In genomic region chr21:34615487-34615814, GRCh38 we compare ENCODE assay signal across 1 cellular context.
TF ChIP-seq lines count a peak whose summit lies in the region.

No MANE protein-coding gene starts in this region.

TF ChIP-seq in HepG2, 621 proteins besides CTCF, POLR2A, EP300 and RAD21 (continued from another document):
- TF ChIP-seq ZNF800 (CRISPR knock-in tag; IDR thresholded peaks at IDR 0.05): peak; percentile 10; the same call in 1 of the 2 replicates
- TF ChIP-seq TFDP2 (CRISPR knock-in tag; IDR thresholded peaks at IDR 0.05): 0 out of 2 replicates have a peak, but pooled peaks have one; percentile 8
- 0 out of 2 replicates have a peak, but pooled peaks have one; percentile 7 for TF ChIP-seq KLF15 (CRISPR knock-in tag; IDR thresholded peaks at IDR 0.05; ENCODE audit: borderline replicate concordance)
- peak; percentile 15 for TF ChIP-seq ASH2L (IDR thresholded peaks at IDR 0.05; ENCODE audit: insufficient read length, low read depth, low read length)
- TF ChIP-seq USF2 (IDR thresholded peaks at IDR 0.05; ENCODE audit: low read depth, low read length): no peak
- peak; percentile 77; the same call in 1 of the 2 replicates for TF ChIP-seq USF2 (CRISPR knock-in tag; IDR thresholded peaks at IDR 0.05; ENCODE audit: borderline replicate concordance)
- 0 out of 2 replicates have a peak, but pooled peaks have one; percentile 6 for TF ChIP-seq GMEB2 (CRISPR knock-in tag; IDR thresholded peaks at IDR 0.05; ENCODE audit: low read depth)
- peak; percentile 99 for TF ChIP-seq GZF1 (CRISPR knock-in tag; IDR thresholded peaks at IDR 0.05)
- 0 out of 2 replicates have a peak, but pooled peaks have one; percentile 59 for TF ChIP-seq ZNF136 (CRISPR knock-in tag; IDR thresholded peaks at IDR 0.05; ENCODE audit: low read depth)
- TF ChIP-seq ZNF766 (CRISPR knock-in tag; IDR thresholded peaks at IDR 0.05; ENCODE audit: borderline replicate concordance): no peak
- TF ChIP-seq ZFP91 (CRISPR knock-in tag; IDR thresholded peaks at IDR 0.05; ENCODE audit: borderline replicate concordance): 0 out of 2 replicates have a peak, but pooled peaks have one; percentile 97
- peak; percentile 39; the same call in 1 of the 2 replicates for TF ChIP-seq PHF8 (CRISPR knock-in tag; IDR thresholded peaks at IDR 0.05)
- 0 out of 2 replicates have a peak, but pooled peaks have one; percentile 2 for TF ChIP-seq MIER3 (CRISPR knock-in tag; IDR thresholded peaks at IDR 0.05; ENCODE audit: borderline replicate concordance)
- 0 out of 2 replicates have a peak, but pooled peaks have one; percentile 1 for TF ChIP-seq PRDM10 (CRISPR knock-in tag; IDR thresholded peaks at IDR 0.05; ENCODE audit: low read depth)
- TF ChIP-seq GMEB1 (CRISPR knock-in tag; IDR thresholded peaks at IDR 0.05; ENCODE audit: borderline replicate concordance): peak; percentile 44; the same call in 1 of the 2 replicates
- TF ChIP-seq ZNF746 (CRISPR knock-in tag; IDR thresholded peaks at IDR 0.05): no peak
- TF ChIP-seq RXRB (CRISPR knock-in tag; IDR thresholded peaks at IDR 0.05; ENCODE audit: borderline replicate concordance): peak; percentile 31; the same call in 1 of the 2 replicates
- no peak for TF ChIP-seq ZNF841 (CRISPR knock-in tag; IDR thresholded peaks at IDR 0.05; ENCODE audit: borderline replicate concordance)
TF ChIP-seq in HepG2: peak in this region for 14.
